Comparison of ENCODE assay signal across 8 cellular contexts in genomic region chr14:70073924-70074566, GRCh38.
DNase-seq lines count a peak whose midpoint lies in the region; ATAC-seq, FAIRE-seq and TF ChIP-seq lines count a peak whose summit lies in the region.

No MANE protein-coding gene starts in this region.

- no peak overlapping the region for H3K27ac ChIP-seq in OCI-LY7 (ENCODE audit: low read depth, low read length, poor library complexity, severe bottlenecking)
- no peak overlapping the region for H3K27ac ChIP-seq in right atrium auricular region
- no peak overlapping the region for H3K27ac ChIP-seq in small intestine (ENCODE audit: low read depth in 1 of 2, low read length in 1 of 2)

- no peaks in the 10 kb centered on the region for H3K9me3 Mint-ChIP-seq in activated naive CD4-positive, alpha-beta T cell treated with anti-CD3 and anti-CD28 coated beads, Interleukin-2, amount 50 U/mL, for 72 hours

- TF ChIP-seq CTCF in OCI-LY7 (conservative IDR thresholded peaks at IDR 0.05; ENCODE audit: low read length), result peak; percentile 88
- peak; percentile 30 to 69 for TF ChIP-seq CTCF in right atrium auricular region (IDR thresholded peaks at IDR 0.05)

- FAIRE-seq in small intestine (lab: Jason Lieb, UNC), result no peak

- H3K4me2 ChIP-seq in OCI-LY7 (ENCODE audit: low read length), result no peak overlapping the region

- no peaks in the 10 kb centered on the region for H3K9me2 ChIP-seq in OCI-LY7 (ENCODE audit: insufficient read depth, low read length)

- no peak overlapping the region for H3K27ac Mint-ChIP-seq in activated naive CD4-positive, alpha-beta T cell treated with anti-CD3 and anti-CD28 coated beads, Interleukin-2, amount 50 U/mL, for 72 hours

- H3K9me3 ChIP-seq in OCI-LY7 (ENCODE audit: low read length) (no peaks in the 10 kb centered on the region), right atrium auricular region (no peaks in the 10 kb centered on the region), small intestine (ENCODE audit: control insufficient read depth, low read depth) (no peaks in the 10 kb centered on the region)

- 43 to 55% (median 51%) methylated on average over 3 of the region's 3 CpGs for WGBS in small intestine, 3 donors

- H2AFZ ChIP-seq in OCI-LY7 (ENCODE audit: low read length), result no peak overlapping the region

- POLR2A ChIA-PET in OCI-LY7 (lab: Charles Lee), result no interaction called here

- H4K20me1 ChIP-seq in OCI-LY7 (ENCODE audit: insufficient read depth, low read length), result no peaks in the 10 kb centered on the region

- BruUV-seq in OCI-LY7 (replicated peaks; lab: Mats Ljungman, UMichigan), result no TSS peak

- DNase-seq in DMS153 (lab: John Stamatoyannopoulos, UW), result peak; percentile 62
- DNase-seq in HuH-7 (ENCODE audit: low spot score), result peak; percentile 69
- peak; percentile 54 for DNase-seq in OCI-LY7 (ENCODE audit: low spot score)
- DNase-seq in activated naive CD4-positive, alpha-beta T cell treated with anti-CD3 and anti-CD28 coated beads, Interleukin-2, amount 50 U/mL, for 72 hours (ENCODE audit: low spot score in 2 of 2), result peak in 1 of 2 donors; percentile 65
- peak; percentile 63 for DNase-seq in right atrium auricular region (ENCODE audit: low spot score)
- peak; percentile 69 for DNase-seq in small intestine
- no peak for DNase-seq in occipital lobe (lab: John Stamatoyannopoulos, UW)

- no peaks in the 10 kb centered on the region for H3K4me1 ChIP-seq in OCI-LY7 (ENCODE audit: insufficient read depth, low read length, poor library complexity, severe bottlenecking)
- no peaks in the 10 kb centered on the region for H3K4me1 ChIP-seq in right atrium auricular region
- no peaks in the 10 kb centered on the region for H3K4me1 ChIP-seq in small intestine (ENCODE audit: control insufficient read depth in 2 of 2, insufficient read depth in 1 of 2, low read depth in 1 of 2, low read length in 1 of 2)

- H3K27me3 ChIP-seq in right atrium auricular region (no peaks in the 10 kb centered on the region), small intestine (ENCODE audit: control insufficient read depth in 2 of 2, insufficient read depth in 2 of 2, low read length in 2 of 2) (no peaks in the 10 kb centered on the region)

- ATAC-seq in activated naive CD4-positive, alpha-beta T cell treated with anti-CD3 and anti-CD28 coated beads, Interleukin-2, amount 50 U/mL, for 72 hours, result peak; percentile 69 to 73
- ATAC-seq in GM19452 (IDR thresholded peaks at IDR 0.05; ENCODE audit: unreplicated experiment), result no peak

- no peaks in the 10 kb centered on the region for H3K36me3 ChIP-seq in OCI-LY7 (ENCODE audit: insufficient read depth, low read length)
- no peaks in the 10 kb centered on the region for H3K36me3 ChIP-seq in right atrium auricular region
- H3K36me3 ChIP-seq in small intestine (ENCODE audit: control insufficient read depth in 2 of 2, insufficient read depth in 2 of 2, low read length in 2 of 2), result no peaks in the 10 kb centered on the region

- H3K36me3 Mint-ChIP-seq in activated naive CD4-positive, alpha-beta T cell treated with anti-CD3 and anti-CD28 coated beads, Interleukin-2, amount 50 U/mL, for 72 hours, result no peaks in the 10 kb centered on the region

- CTCF ChIA-PET in OCI-LY7 (lab: Charles Lee; ENCODE audit: unreplicated experiment), result interaction anchor here (0.6 kb wide), 1 partner anchor 211 kb away, joined by 3 read pairs; no protein-coding TSS in a partner anchor

- H3K79me2 ChIP-seq in OCI-LY7 (ENCODE audit: insufficient read depth, low read depth, low read length), result no peaks in the 10 kb centered on the region

- intact Hi-C loops in OCI-LY7 (cut with micrococcal nuclease; ENCODE audit: unreplicated experiment), result no loop called here

- H3K4me3 ChIP-seq in OCI-LY7 (ENCODE audit: low read depth, low read length, poor library complexity, severe bottlenecking) (no peak overlapping the region), right atrium auricular region (no peak overlapping the region), small intestine (ENCODE audit: low read depth in 1 of 2, low read length in 2 of 2) (no peak overlapping the region)
